8 cellular contexts compared by ENCODE assay signal in genomic region chr12:6821271-6821673, GRCh38. TPM values are rescaled to one million over a fixed set of nuclear protein-coding genes. Genes with fewer than 3 reads are reported as not detected.
A peak's percentile ranks its signal among the peaks of the same experiment; 100 is the strongest.
DNase-seq lines count a peak whose midpoint lies in the region; ATAC-seq and TF ChIP-seq lines count a peak whose summit lies in the region.

No MANE protein-coding gene starts in this region.

- peak; percentile 71 to 78 for ATAC-seq in right cardiac atrium

- peaks cover 57% of the 10 kb centered on the region for H3K27me3 Mint-ChIP-seq in activated naive CD4-positive, alpha-beta T cell treated with anti-CD3 and anti-CD28 coated beads, Interleukin-2, amount 10 ng/mL, durations not matched to agents 7 days and 5 days

- H3K27ac ChIP-seq in angular gyrus (ENCODE audit: low read depth, low read length) (peak overlapping the region; percentile 77), right cardiac atrium (ENCODE audit: low read length) (no peak overlapping the region), MM.1S (ENCODE audit: low read length) (no peak overlapping the region)

- TF ChIP-seq CTCF in MM.1S (IDR thresholded peaks at IDR 0.05; ENCODE audit: low read length), result no peak

- H3K4me2 ChIP-seq in MM.1S (ENCODE audit: low read depth, low read length), result no peak overlapping the region

- H3K4me3 Mint-ChIP-seq in activated naive CD4-positive, alpha-beta T cell treated with anti-CD3 and anti-CD28 coated beads, Interleukin-2, amount 10 ng/mL, durations not matched to agents 7 days and 5 days, result peak overlapping the region; percentile 67

- peaks cover 22% of the 10 kb centered on the region for H3K4me1 Mint-ChIP-seq in activated naive CD4-positive, alpha-beta T cell treated with anti-CD3 and anti-CD28 coated beads, Interleukin-2, amount 10 ng/mL, durations not matched to agents 7 days and 5 days

- no peaks in the 10 kb centered on the region for H3K9me2 ChIP-seq in MM.1S (replicated peaks; ENCODE audit: insufficient read depth, low read length)

- H3K36me3 ChIP-seq in MM.1S (replicated peaks; ENCODE audit: insufficient read depth, low read length), result no peaks in the 10 kb centered on the region

- no peak overlapping the region for H2AFZ ChIP-seq in MM.1S (ENCODE audit: low read length)

- H3K9ac ChIP-seq in MM.1S (ENCODE audit: low read length), result no peak overlapping the region

- H3F3A ChIP-seq in MM.1S (ENCODE audit: insufficient read depth, low read length), result no peaks in the 10 kb centered on the region

- no peaks in the 10 kb centered on the region for H3K9me3 Mint-ChIP-seq in activated naive CD4-positive, alpha-beta T cell treated with anti-CD3 and anti-CD28 coated beads, Interleukin-2, amount 10 ng/mL, durations not matched to agents 7 days and 5 days

- no peaks in the 10 kb centered on the region for H3K79me2 ChIP-seq in MM.1S (ENCODE audit: low read length)

- no peaks in the 10 kb centered on the region for H4K20me1 ChIP-seq in MM.1S (ENCODE audit: insufficient read depth, low read length)

- H3K27me3 ChIP-seq in right cardiac atrium (ENCODE audit: control insufficient read depth, insufficient read depth) (no peaks in the 10 kb centered on the region), MM.1S (replicated peaks; ENCODE audit: insufficient read depth, low read length) (peaks cover 68% of the 10 kb centered on the region)

- CTCF ChIA-PET in activated naive CD4-positive, alpha-beta T cell treated with anti-CD3 and anti-CD28 coated beads, Interleukin-2, amount 10 ng/mL, durations not matched to agents 7 days and 5 days (lab: Charles Lee), result interaction anchor here (1.0 to 7.8 kb wide), 3 partner anchors 29 to 67 kb away, joined by 3 to 91 read pairs (median 4); partner anchors contain the start of gene MLF2

- H3K27ac Mint-ChIP-seq in activated naive CD4-positive, alpha-beta T cell treated with anti-CD3 and anti-CD28 coated beads, Interleukin-2, amount 10 ng/mL, durations not matched to agents 7 days and 5 days, result peak overlapping the region; percentile 20

- intact Hi-C loops in right cardiac atrium (cut with DNase I) (loop anchor here in 3 of 4 donors (10.0 kb wide), 2 partner anchors 66 to 206 kb away; partner anchors contain the start of gene MLF2 (in 2 of the 3)), posterior vena cava (cut with DNase I) (no loop called here)

- H3K4me1 ChIP-seq in right cardiac atrium (ENCODE audit: control insufficient read depth, insufficient read depth, low read length) (no peaks in the 10 kb centered on the region), MM.1S (ENCODE audit: low read length) (no peaks in the 10 kb centered on the region)

- DNase-seq in activated naive CD4-positive, alpha-beta T cell treated with anti-CD3 and anti-CD28 coated beads, Interleukin-2, amount 10 ng/mL, durations not matched to agents 7 days and 5 days, result peak; percentile 61
- no peak for DNase-seq in activated naive CD4-positive, alpha-beta T cell treated with Interleukin-2 at 50 U/mL for 16 hours
- DNase-seq in NCI-H446 treated with DMSO at 0.1 percent for 48 hours (lab: John Stamatoyannopoulos, UW) (peak; percentile 69), right cardiac atrium (peak; percentile 83 to 91 (median 91)), posterior vena cava (ENCODE audit: low spot score) (peak; percentile 91), MM.1S (no peak), activated gamma-delta T cell (lab: John Stamatoyannopoulos, UW) (no peak)

- H3K9me3 ChIP-seq in right cardiac atrium (ENCODE audit: control insufficient read depth, low read length) (no peaks in the 10 kb centered on the region), MM.1S (replicated peaks; ENCODE audit: insufficient read depth, low read length) (no peaks in the 10 kb centered on the region)

- H3K4me3 ChIP-seq in right cardiac atrium (ENCODE audit: low read length), result peak overlapping the region; percentile 58
- no peak overlapping the region for H3K4me3 ChIP-seq in MM.1S (ENCODE audit: low read length)

- WGBS in right cardiac atrium, result 5% methylated on average over 12 of the region's 13 CpGs

- peaks cover 25% of the 10 kb centered on the region for H3K36me3 Mint-ChIP-seq in activated naive CD4-positive, alpha-beta T cell treated with anti-CD3 and anti-CD28 coated beads, Interleukin-2, amount 10 ng/mL, durations not matched to agents 7 days and 5 days

RNA-seq across cellular contexts. Expression of gene GPR162, which starts 0.3 kb away (rescaled TPM):
- 10 to 100 TPM in 1 of 4 donors, 1 to 10 TPM in 3; 6.8 to 10.9 (median 8.3) TPM for total RNA-seq in right cardiac atrium
- polyA plus RNA-seq in right cardiac atrium, result 6.8 TPM
- 1 to 10 TPM; 3.9 to 5.1 TPM for total RNA-seq in posterior vena cava

RNA-seq across cellular contexts. Expression of gene P3H3, which starts 6.9 kb away (rescaled TPM):
- 10 to 100 TPM; 15.8 to 25.6 (median 21.1) TPM for total RNA-seq in right cardiac atrium
- polyA plus RNA-seq in right cardiac atrium, result 17.7 TPM
- total RNA-seq in posterior vena cava, result 10 to 100 TPM; 37.7 to 59.9 TPM

RNA-seq across cellular contexts. Expression of gene GNB3, which starts 19.5 kb away (rescaled TPM):
- total RNA-seq in right cardiac atrium (1 to 10 TPM; 2.9 to 7.8 (median 4.0) TPM), posterior vena cava (1 to 10 TPM; 3.6 to 4.0 TPM)
- 3.1 TPM for polyA plus RNA-seq in right cardiac atrium

RNA-seq across cellular contexts. Expression of gene CDCA3, which starts 29.8 kb away (rescaled TPM):
- total RNA-seq in right cardiac atrium (1 to 10 TPM in 3 of 4 donors, not detected in 1; 1.2 to 1.8 (median 1.2) TPM), posterior vena cava (under 1 TPM; 0.46 to 0.52 TPM)
- polyA plus RNA-seq in right cardiac atrium, result 0.50 TPM

RNA-seq across cellular contexts. Expression of gene USP5, which starts 30.7 kb away (rescaled TPM):
- 10 to 100 TPM; 59.2 to 74.6 (median 71.0) TPM for total RNA-seq in right cardiac atrium
- polyA plus RNA-seq in right cardiac atrium, result 29.4 TPM
- 10 to 100 TPM; 87.0 to 91.1 TPM for total RNA-seq in posterior vena cava

Comparison
In these comparisons a context has a peak if more than half of its experiments do, and no peak if none do; other contexts are left out.
1. DNase-seq: peak in activated naive CD4-positive, alpha-beta T cell treated with anti-CD3 and anti-CD28 coated beads, Interleukin-2, amount 10 ng/mL, durations not matched to agents 7 days and 5 days (single experiment), NCI-H446 treated with DMSO at 0.1 percent for 48 hours (single experiment), right cardiac atrium (3 of 3) and posterior vena cava (single experiment); none in activated naive CD4-positive, alpha-beta T cell treated with Interleukin-2 at 50 U/mL for 16 hours (single experiment), MM.1S (single experiment) and activated gamma-delta T cell (single experiment).
2. intact Hi-C loops: an anchor here in right cardiac atrium (10.0 kb wide); none called in posterior vena cava.